In the genomic region with DNA sequence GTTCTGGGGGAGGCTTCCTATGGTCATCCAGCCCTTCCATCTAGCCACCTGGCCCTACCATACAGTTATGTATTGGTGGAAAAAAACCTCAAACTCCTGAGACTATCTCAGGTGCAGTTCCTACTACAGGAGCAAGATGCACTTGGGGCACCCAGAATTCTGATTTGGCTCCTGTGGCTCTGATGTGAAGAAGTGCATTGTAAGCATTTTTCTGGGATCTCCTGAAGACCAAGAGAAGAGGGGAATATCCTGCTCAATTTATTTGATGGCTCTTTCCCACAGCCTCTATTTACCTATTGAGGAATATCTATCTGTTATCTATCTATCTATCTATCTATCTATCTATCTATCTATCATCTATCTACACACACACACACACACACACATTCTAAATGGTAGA, we compare ENCODE assay signal across 24 cellular contexts.
DNase-seq lines count a peak whose midpoint lies in the region; ATAC-seq, FAIRE-seq and TF ChIP-seq lines count a peak whose summit lies in the region.
"Had no signal": no experiment of that assay in that cellular context is flagged by ENCODE, and none has a peak within 500 bp of the region (broad histone marks: within the 10 kb centered on the region; RNA-seq: fewer than 3 reads in every experiment).

No MANE protein-coding gene starts in this region.

- H3K27ac ChIP-seq in right atrium auricular region (no peak overlapping the region), A549 (no peak overlapping the region), K562 (ENCODE audit: extremely low read depth, low read depth, low read length) (no peak overlapping the region)
- H3K27ac ChIP-seq: 22Rv1, BLaER1 had no signal

- peak; percentile 4 for DNase-seq in Right ventricle myocardium inferior (ENCODE audit: missing footprints)
- DNase-seq in right atrium auricular region (ENCODE audit: low spot score) = no peak
- no peak for DNase-seq in A549 (ENCODE audit: low read depth in 1 of 2, low spot score in 1 of 2)
- no peak for DNase-seq in K562 (ENCODE audit: extremely low read depth in 1 of 4, low spot score in 3 of 4)
- DNase-seq in MV-4-11 (lab: John Stamatoyannopoulos, UW) = no peak
- DNase-seq: ACHN; BE2C; C1 segment of cervical spinal cord; CD4-positive, alpha-beta memory T cell; CD4-positive, CD25-positive, alpha-beta regulatory T cell; CD8-positive, alpha-beta memory T cell; COR-L47; DMS 273 treated with DMSO at 0.1 percent for 48 hours; DMS153; DMS53; DMS79; DND-41; EL; GDM1 had no signal

- intact Hi-C loops in Right ventricle myocardium inferior (cut with DNase I) (no loop called here), K562 (cut with micrococcal nuclease) (no loop called here)

- H4K20me1 ChIP-seq in K562 (replicated peaks; ENCODE audit: control insufficient read depth, insufficient read depth, low read length) = no peaks in the 10 kb centered on the region
- H4K20me1 ChIP-seq: BLaER1 had no signal

- no peaks in the 10 kb centered on the region for H3K36me3 ChIP-seq in right atrium auricular region
- H3K36me3 ChIP-seq in K562 (ENCODE audit: control insufficient read depth, insufficient read depth, low read length) = no peaks in the 10 kb centered on the region
- H3K36me3 ChIP-seq: BE2C, BLaER1 had no signal

- H3K27me3 ChIP-seq in right atrium auricular region (no peaks in the 10 kb centered on the region), K562 (ENCODE audit: control insufficient read depth in 2 of 2, insufficient read depth in 2 of 2, low read length in 2 of 2) (no peaks in the 10 kb centered on the region)
- H3K27me3 ChIP-seq: BE2C, BLaER1 had no signal

- TF ChIP-seq CTCF in right atrium auricular region (IDR thresholded peaks at IDR 0.05) (no peak), A549 (IDR thresholded peaks at IDR 0.05) (no peak), K562 (IDR thresholded peaks at IDR 0.05 in 2 of 3, conservative IDR thresholded peaks at IDR 0.05 in 1 of 3; ENCODE audit: insufficient read depth in 2 of 3, low read depth in 1 of 3, low read length in 3 of 3) (no peak)

- no TSS peak for BruUV-seq in K562 (replicated peaks; lab: Mats Ljungman, UMichigan)

- no peaks in the 10 kb centered on the region for H3K4me1 ChIP-seq in right atrium auricular region
- no peaks in the 10 kb centered on the region for H3K4me1 ChIP-seq in A549
- H3K4me1 ChIP-seq in K562 (replicated peaks in 1 of 2; ENCODE audit: control insufficient read depth in 2 of 2, insufficient read depth in 2 of 2, low read length in 2 of 2) = no peaks in the 10 kb centered on the region
- H3K4me1 ChIP-seq: BE2C, BLaER1 had no signal

- TF ChIP-seq EP300 in A549 (IDR thresholded peaks at IDR 0.05) (no peak), K562 (IDR thresholded peaks at IDR 0.05; ENCODE audit: low read length) (no peak)

- ATAC-seq in Right ventricle myocardium inferior (no peak), A549 (no peak), K562 (no peak)
- ATAC-seq: GM12878 had no signal

- H3K4me3 ChIP-seq in right atrium auricular region (no peak overlapping the region), A549 (no peak overlapping the region), K562 (no peak overlapping the region)
- H3K4me3 ChIP-seq: BLaER1, GM12878 had no signal

- no peak overlapping the region for H3K9ac ChIP-seq in K562 (ENCODE audit: insufficient read depth in 1 of 2, low read depth in 2 of 2, low read length in 2 of 2)
- H3K9ac ChIP-seq: BLaER1 had no signal

- no peak for TF ChIP-seq POLR2A in A549 (IDR thresholded peaks at IDR 0.05; ENCODE audit: low read length)
- TF ChIP-seq POLR2A in K562 (conservative IDR thresholded peaks at IDR 0.05) = no peak

- H3K4me2 ChIP-seq in A549 = no peak overlapping the region
- H3K4me2 ChIP-seq in K562 (ENCODE audit: insufficient read depth, low read length) = no peak overlapping the region
- H3K4me2 ChIP-seq: BLaER1 had no signal

- POLR2A ChIA-PET in A549 (lab: Yijun Ruan, JAX) (no interaction called here), K562 (lab: Yijun Ruan, JAX) (no interaction called here)

- FAIRE-seq in A549 (lab: Jason Lieb, UNC) = no peak
- no peak for FAIRE-seq in K562 (lab: Jason Lieb, UNC)
- FAIRE-seq: GM12878, GM12892, GM18507 had no signal

- no peaks in the 10 kb centered on the region for H3K9me1 ChIP-seq in K562 (ENCODE audit: control insufficient read depth, insufficient read depth, low read length)

- H3K9me3 ChIP-seq in right atrium auricular region (peaks cover 0 to 7% of the 10 kb centered on the region in 2 donors), A549 (no peaks in the 10 kb centered on the region; the same call in 2 of the 3 replicates), K562 (replicated peaks; ENCODE audit: control insufficient read depth, insufficient read depth, low read depth, low read length) (no peaks in the 10 kb centered on the region; the same call in 1 of the 2 replicates)

- no peak overlapping the region for H2AFZ ChIP-seq in K562 (ENCODE audit: low read depth, low read length)

- CTCF ChIA-PET in A549 (lab: Yijun Ruan, JAX) (no interaction called here), K562 (lab: Yijun Ruan, JAX; ENCODE audit: low intra/inter-chr PET ratio) (no interaction called here)

- no peaks in the 10 kb centered on the region for H3K79me2 ChIP-seq in K562 (ENCODE audit: control insufficient read depth, insufficient read depth, low read length)

- in situ Hi-C loops in K562 (cut with MboI) = no loop called here

- no peak for TF ChIP-seq RAD21 in A549 (conservative IDR thresholded peaks at IDR 0.05 in 1 of 2, IDR thresholded peaks at IDR 0.05 in 1 of 2)
- no peak for TF ChIP-seq RAD21 in K562 (CRISPR knock-in tag; conservative IDR thresholded peaks at IDR 0.05 in 1 of 2, IDR thresholded peaks at IDR 0.05 in 1 of 2)

TF ChIP-seq in A549, 52 proteins besides CTCF, POLR2A, EP300 and RAD21:
- TF ChIP-seq MAFK (IDR thresholded peaks at IDR 0.05; ENCODE audit: partially characterized antibody) = peak; percentile 73
- no peak for TF ChIP-seq SREBF2 (IDR thresholded peaks at IDR 0.05)
TF ChIP-seq in A549: peak in this region for 1.

TF ChIP-seq in K562, 482 proteins besides CTCF, POLR2A, EP300 and RAD21:
- TF ChIP-seq, protein P1, sequence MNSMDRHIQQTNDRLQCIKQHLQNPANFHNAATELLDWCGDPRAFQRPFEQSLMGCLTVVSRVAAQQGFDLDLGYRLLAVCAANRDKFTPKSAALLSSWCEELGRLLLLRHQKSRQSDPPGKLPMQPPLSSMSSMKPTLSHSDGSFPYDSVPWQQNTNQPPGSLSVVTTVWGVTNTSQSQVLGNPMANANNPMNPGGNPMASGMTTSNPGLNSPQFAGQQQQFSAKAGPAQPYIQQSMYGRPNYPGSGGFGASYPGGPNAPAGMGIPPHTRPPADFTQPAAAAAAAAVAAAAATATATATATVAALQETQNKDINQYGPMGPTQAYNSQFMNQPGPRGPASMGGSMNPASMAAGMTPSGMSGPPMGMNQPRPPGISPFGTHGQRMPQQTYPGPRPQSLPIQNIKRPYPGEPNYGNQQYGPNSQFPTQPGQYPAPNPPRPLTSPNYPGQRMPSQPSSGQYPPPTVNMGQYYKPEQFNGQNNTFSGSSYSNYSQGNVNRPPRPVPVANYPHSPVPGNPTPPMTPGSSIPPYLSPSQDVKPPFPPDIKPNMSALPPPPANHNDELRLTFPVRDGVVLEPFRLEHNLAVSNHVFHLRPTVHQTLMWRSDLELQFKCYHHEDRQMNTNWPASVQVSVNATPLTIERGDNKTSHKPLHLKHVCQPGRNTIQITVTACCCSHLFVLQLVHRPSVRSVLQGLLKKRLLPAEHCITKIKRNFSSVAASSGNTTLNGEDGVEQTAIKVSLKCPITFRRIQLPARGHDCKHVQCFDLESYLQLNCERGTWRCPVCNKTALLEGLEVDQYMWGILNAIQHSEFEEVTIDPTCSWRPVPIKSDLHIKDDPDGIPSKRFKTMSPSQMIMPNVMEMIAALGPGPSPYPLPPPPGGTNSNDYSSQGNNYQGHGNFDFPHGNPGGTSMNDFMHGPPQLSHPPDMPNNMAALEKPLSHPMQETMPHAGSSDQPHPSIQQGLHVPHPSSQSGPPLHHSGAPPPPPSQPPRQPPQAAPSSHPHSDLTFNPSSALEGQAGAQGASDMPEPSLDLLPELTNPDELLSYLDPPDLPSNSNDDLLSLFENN (IDR thresholded peaks at IDR 0.05; ENCODE audit: low read depth in 2 of 2, low read length in 2 of 2) = no peak
- TF ChIP-seq TCFL5 (CRISPR knock-in tag; conservative IDR thresholded peaks at IDR 0.05) = no peak
- TF ChIP-seq TCF7L2 (IDR thresholded peaks at IDR 0.05; ENCODE audit: low read depth, low read length) = no peak
- no peak for TF ChIP-seq RAD51 (IDR thresholded peaks at IDR 0.05; ENCODE audit: borderline replicate concordance, low read depth)
- TF ChIP-seq MAFK (IDR thresholded peaks at IDR 0.05; ENCODE audit: low read length) = peak; percentile 69
- TF ChIP-seq MAFG (tag; conservative IDR thresholded peaks at IDR 0.05) = peak; percentile 30; the same call in 1 of the 2 replicates
- no peak for TF ChIP-seq SMAD2 (IDR thresholded peaks at IDR 0.05; ENCODE audit: low read depth, low read length)
- TF ChIP-seq MAFF (IDR thresholded peaks at IDR 0.05; ENCODE audit: low read length) = peak; percentile 44; the same call in 1 of the 2 replicates
